In the genomic region with DNA sequence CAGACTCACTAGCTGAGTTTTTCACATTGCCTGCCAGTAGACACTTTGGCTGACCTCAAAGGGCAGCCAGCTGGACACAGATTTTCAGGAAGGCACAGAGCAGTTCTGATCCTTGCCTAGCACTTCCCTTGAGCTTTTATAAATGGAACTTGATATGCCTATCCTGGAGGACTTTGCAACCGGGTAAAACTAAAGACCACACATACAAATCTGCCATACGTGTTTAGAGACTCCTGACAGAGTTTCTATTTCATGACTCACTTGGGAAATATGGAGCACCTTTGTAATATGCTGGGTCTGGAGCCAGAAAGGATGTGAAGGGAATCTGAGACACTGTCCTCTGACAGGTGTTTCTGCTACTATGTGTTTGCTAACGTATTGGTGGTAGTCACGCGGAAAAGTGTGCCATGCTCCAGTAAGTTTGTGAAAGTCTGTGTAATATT, we compare ENCODE assay signal across 8 cellular contexts. TPM values are rescaled to one million over a fixed set of nuclear protein-coding genes. Genes with fewer than 3 reads are reported as not detected.
DNase-seq lines count a peak whose midpoint lies in the region; ATAC-seq and TF ChIP-seq lines count a peak whose summit lies in the region.

No MANE protein-coding gene starts in this region.

- no peaks in the 10 kb centered on the region for H3K27me3 Mint-ChIP-seq in glutamatergic neuron (ENCODE audit: unreplicated experiment)

- H3K4me1 Mint-ChIP-seq in glutamatergic neuron (ENCODE audit: low read depth, unreplicated experiment): no peaks in the 10 kb centered on the region

- H3K9me3 ChIP-seq in Karpas-422 (ENCODE audit: low read length): no peaks in the 10 kb centered on the region

- ATAC-seq in HG02642 (IDR thresholded peaks at IDR 0.05; ENCODE audit: poor library complexity, unreplicated experiment) (peak; percentile 80), GM18519 (IDR thresholded peaks at IDR 0.05; ENCODE audit: low FRiP score, unreplicated experiment) (no peak)

- no peak overlapping the region for H3K4me3 Mint-ChIP-seq in glutamatergic neuron (ENCODE audit: unreplicated experiment)

- H3K36me3 ChIP-seq in Karpas-422 (ENCODE audit: insufficient read depth, low read length): no peaks in the 10 kb centered on the region

- no peak overlapping the region for H3K4me2 ChIP-seq in Karpas-422 (ENCODE audit: low read depth, low read length, poor library complexity, severe bottlenecking)

- no peaks in the 10 kb centered on the region for H4K20me1 ChIP-seq in Karpas-422 (ENCODE audit: insufficient read depth, low read depth, low read length)

- H3K27me3 ChIP-seq in Karpas-422 (ENCODE audit: low read length): no peaks in the 10 kb centered on the region

- no peak overlapping the region for H3K27ac ChIP-seq in Karpas-422 (ENCODE audit: low read length)

- H3K9ac ChIP-seq in Karpas-422 (ENCODE audit: low read length): no peak overlapping the region

- no peak overlapping the region for H2AFZ ChIP-seq in Karpas-422 (ENCODE audit: low read length)

- H3K4me1 ChIP-seq in Karpas-422 (ENCODE audit: low read length): peaks cover under 1% of the 10 kb centered on the region; the same call in 1 of the 2 replicates

- DNase-seq in GM03348 (ENCODE audit: low spot score) (peak; percentile 15), NCI-H2171 treated with DMSO at 0.1 percent for 48 hours (lab: John Stamatoyannopoulos, UW) (peak; percentile 80), foreskin fibroblast (peak; percentile 51 to 72), Karpas-422 (no peak), glutamatergic neuron (no peak)
- no peak for DNase-seq in stimulated activated CD8-positive, alpha-beta memory T cell treated with anti-CD3 and anti-CD28 coated beads, Interleukin-4, amount 100 ng/mL, for 48 hours

- H3K27ac Mint-ChIP-seq in glutamatergic neuron (ENCODE audit: unreplicated experiment): no peak overlapping the region

- no peaks in the 10 kb centered on the region for H3K79me2 ChIP-seq in Karpas-422 (ENCODE audit: low read length)

- H3K4me3 ChIP-seq in foreskin fibroblast (ENCODE audit: low read depth in 1 of 2, low read length in 2 of 2): no peak overlapping the region
- no peak overlapping the region for H3K4me3 ChIP-seq in Karpas-422 (ENCODE audit: low read length)

- H3K9me3 Mint-ChIP-seq in glutamatergic neuron (ENCODE audit: unreplicated experiment): no peaks in the 10 kb centered on the region

- TF ChIP-seq CTCF in foreskin fibroblast (IDR thresholded peaks at IDR 0.05; ENCODE audit: low read depth, low read length) (no peak), glutamatergic neuron (IDR thresholded peaks at IDR 0.05; ENCODE audit: partially characterized antibody, unreplicated experiment) (no peak)

- H3K9me2 ChIP-seq in Karpas-422 (replicated peaks; ENCODE audit: insufficient read depth, low read length): no peaks in the 10 kb centered on the region

- no peaks in the 10 kb centered on the region for H3K36me3 Mint-ChIP-seq in glutamatergic neuron (ENCODE audit: unreplicated experiment)

RNA-seq across cellular contexts. Expression of a gene that starts 56.7 kb away (rescaled TPM):
- total RNA-seq in Karpas-422 (2014; rRNA removed; shearing (Covaris generic); ENCODE audit: low replicate concordance): 2.9 and 7.4 TPM in 2 replicates
- total RNA-seq in glutamatergic neuron (ENCODE audit: unreplicated experiment): not detected

Comparison
In these comparisons a context has a peak if more than half of its experiments do, and no peak if none do; other contexts are left out.
1. DNase-seq: peak in GM03348 (single experiment), NCI-H2171 treated with DMSO at 0.1 percent for 48 hours (single experiment) and foreskin fibroblast (2 of 2); none in Karpas-422 (single experiment), glutamatergic neuron (single experiment) and stimulated activated CD8-positive, alpha-beta memory T cell treated with anti-CD3 and anti-CD28 coated beads, Interleukin-4, amount 100 ng/mL, for 48 hours (single experiment).